Comparison of ENCODE assay signal across 13 cellular contexts in the genomic region with DNA sequence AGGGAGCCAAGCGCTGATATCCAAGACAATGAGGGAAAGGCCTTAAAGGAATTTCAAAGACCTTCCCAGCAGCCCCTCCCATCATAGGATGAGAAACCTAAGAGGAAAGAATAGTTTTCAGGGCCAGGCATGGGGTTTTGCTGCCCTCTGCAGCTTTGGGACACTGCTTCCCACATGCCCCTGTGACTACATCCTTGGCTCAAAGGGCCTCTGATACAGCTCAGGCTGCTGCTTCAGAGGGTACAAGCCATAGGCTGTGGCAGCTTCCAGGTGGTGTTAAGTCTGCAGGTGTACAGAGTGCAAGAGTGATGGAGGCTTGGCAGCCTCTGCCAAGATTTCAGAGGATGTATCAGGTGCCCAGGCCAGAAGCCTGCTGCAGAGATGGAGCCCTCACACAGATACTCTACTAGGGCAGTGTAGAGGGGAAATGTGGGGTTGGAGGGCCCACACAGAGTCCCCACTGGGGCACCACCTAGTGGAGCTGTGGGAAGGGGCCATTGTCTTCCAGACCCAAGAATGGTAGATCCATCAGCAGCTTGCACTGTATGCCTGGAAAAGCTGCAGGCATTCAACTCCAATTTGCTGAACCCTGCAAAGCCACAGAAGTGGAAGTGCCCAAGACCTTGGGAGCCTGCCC.
DNase-seq lines count a peak whose midpoint lies in the region; ATAC-seq and TF ChIP-seq lines count a peak whose summit lies in the region.
"Had no signal": no experiment of that assay in that cellular context is flagged by ENCODE, and none has a peak within 500 bp of the region (broad histone marks: within the 10 kb centered on the region; RNA-seq: fewer than 3 reads in every experiment).

No MANE protein-coding gene starts in this region.

- 82 to 100% methylated on average over 1 of the region's 1 CpG for WGBS in esophagus squamous epithelium, 2 donors

- H3K36me3 ChIP-seq in cardiac muscle cell = no peaks in the 10 kb centered on the region
- H3K36me3 ChIP-seq in esophagus squamous epithelium = peaks cover 0 to 6% (median 0%) of the 10 kb centered on the region in 3 donors
- H3K36me3 ChIP-seq: sigmoid colon, thyroid gland had no signal

- H3K27ac ChIP-seq in cardiac muscle cell (no peak overlapping the region), substantia nigra (ENCODE audit: low read depth, low read length, poor library complexity, severe bottlenecking) (no peak overlapping the region), esophagus squamous epithelium (no peak overlapping the region)
- H3K27ac ChIP-seq: sigmoid colon, thyroid gland had no signal

- peak in 1 of 2 donors; percentile 50 for DNase-seq in cardiac muscle cell (ENCODE audit: low read depth in 1 of 2, low spot score in 1 of 2)
- no peak for DNase-seq in Right ventricle myocardium inferior (ENCODE audit: missing footprints)
- DNase-seq in RPMI8226 = peak; percentile 16
- DNase-seq in fibroblast of the aortic adventitia (ENCODE audit: low read depth) = peak; percentile 73
- no peak for DNase-seq in stimulated activated naive CD8-positive, alpha-beta T cell treated with anti-CD3 and anti-CD28 coated beads, Interleukin-15, amount 100 ng/mL, for 72 hours
- DNase-seq in substantia nigra (lab: John Stamatoyannopoulos, UW) = no peak
- no peak for DNase-seq in esophagus squamous epithelium (lab: John Stamatoyannopoulos, UW)
- DNase-seq: activated CD8-positive, alpha-beta memory T cell treated with anti-CD3 and anti-CD28 coated beads, Interleukin-2, amount 10 ng/mL, durations not matched to agents 7 days and 5 days; NCI-H1694 treated with DMSO at 0.1 percent for 48 hours; sigmoid colon; thyroid gland had no signal

- peak; percentile 24 for TF ChIP-seq CTCF in cardiac muscle cell (IDR thresholded peaks at IDR 0.05; ENCODE audit: low read depth, low read length)
- peak; percentile 42 for TF ChIP-seq CTCF in fibroblast of the aortic adventitia (IDR thresholded peaks at IDR 0.05; ENCODE audit: insufficient read depth, low read length)
- peak in 1 of 6 experiments; percentile 5 for TF ChIP-seq CTCF in esophagus squamous epithelium (IDR thresholded peaks at IDR 0.05)

- ATAC-seq in Right ventricle myocardium inferior = no peak
- ATAC-seq in stimulated activated naive CD8-positive, alpha-beta T cell treated with anti-CD3 and anti-CD28 coated beads, Interleukin-15, amount 100 ng/mL, for 72 hours = peak; percentile 15
- ATAC-seq in GM21515 (IDR thresholded peaks at IDR 0.05; ENCODE audit: unreplicated experiment) = no peak
- ATAC-seq: activated CD8-positive, alpha-beta memory T cell treated with anti-CD3 and anti-CD28 coated beads, Interleukin-2, amount 10 ng/mL, durations not matched to agents 7 days and 5 days had no signal

- H3K9me3 ChIP-seq in cardiac muscle cell (ENCODE audit: low read depth) = no peaks in the 10 kb centered on the region
- H3K9me3 ChIP-seq in esophagus squamous epithelium = no peaks in the 10 kb centered on the region
- H3K9me3 ChIP-seq: sigmoid colon, thyroid gland had no signal

- intact Hi-C loops in Right ventricle myocardium inferior (cut with DNase I) (no loop called here), esophagus squamous epithelium (cut with DNase I) (no loop called here)

- no peak overlapping the region for H3K4me3 Mint-ChIP-seq in stimulated activated naive CD8-positive, alpha-beta T cell treated with anti-CD3 and anti-CD28 coated beads, Interleukin-15, amount 100 ng/mL, for 72 hours
- H3K4me3 Mint-ChIP-seq: activated CD8-positive, alpha-beta memory T cell treated with anti-CD3 and anti-CD28 coated beads, Interleukin-2, amount 10 ng/mL, durations not matched to agents 7 days and 5 days; T-helper 1 cell treated with Interleukin-12 subunit alpha and Interleukin-12 subunit beta and Interleukin-4 antibody, amounts not matched to agents 30 μg/mL and 1 μg/mL, for 36 hours had no signal

- H3K4me3 ChIP-seq in cardiac muscle cell (no peak overlapping the region), fibroblast of the aortic adventitia (ENCODE audit: low read depth, low read length) (no peak overlapping the region), esophagus squamous epithelium (no peak overlapping the region)
- H3K4me3 ChIP-seq: sigmoid colon, thyroid gland had no signal

- H3K27me3 ChIP-seq in cardiac muscle cell (no peaks in the 10 kb centered on the region), esophagus squamous epithelium (no peaks in the 10 kb centered on the region)
- H3K27me3 ChIP-seq: sigmoid colon, thyroid gland had no signal

- H3K27me3 Mint-ChIP-seq in stimulated activated naive CD8-positive, alpha-beta T cell treated with anti-CD3 and anti-CD28 coated beads, Interleukin-15, amount 100 ng/mL, for 72 hours = no peaks in the 10 kb centered on the region

- peaks cover 20% of the 10 kb centered on the region for H3K4me1 ChIP-seq in cardiac muscle cell (ENCODE audit: low read depth)
- H3K4me1 ChIP-seq in esophagus squamous epithelium = peaks cover 9 to 25% (median 15%) of the 10 kb centered on the region in 3 donors

- peaks cover 36% of the 10 kb centered on the region for H3K4me1 Mint-ChIP-seq in stimulated activated naive CD8-positive, alpha-beta T cell treated with anti-CD3 and anti-CD28 coated beads, Interleukin-15, amount 100 ng/mL, for 72 hours

- no peak overlapping the region for H3K27ac Mint-ChIP-seq in stimulated activated naive CD8-positive, alpha-beta T cell treated with anti-CD3 and anti-CD28 coated beads, Interleukin-15, amount 100 ng/mL, for 72 hours
- H3K27ac Mint-ChIP-seq: activated CD8-positive, alpha-beta memory T cell treated with anti-CD3 and anti-CD28 coated beads, Interleukin-2, amount 10 ng/mL, durations not matched to agents 7 days and 5 days; T-helper 1 cell treated with Interleukin-12 subunit alpha and Interleukin-12 subunit beta and Interleukin-4 antibody, amounts not matched to agents 30 μg/mL and 1 μg/mL, for 36 hours had no signal

- no peak for TF ChIP-seq POLR2A in esophagus squamous epithelium (IDR thresholded peaks at IDR 0.05)

- H3K9me3 Mint-ChIP-seq in stimulated activated naive CD8-positive, alpha-beta T cell treated with anti-CD3 and anti-CD28 coated beads, Interleukin-15, amount 100 ng/mL, for 72 hours = no peaks in the 10 kb centered on the region

Comparison
In these comparisons a context has a peak if more than half of its experiments do, and no peak if none do; other contexts are left out.
1. DNase-seq: peak in RPMI8226 (single experiment) and fibroblast of the aortic adventitia (single experiment); none in Right ventricle myocardium inferior (single experiment), stimulated activated naive CD8-positive, alpha-beta T cell treated with anti-CD3 and anti-CD28 coated beads, Interleukin-15, amount 100 ng/mL, for 72 hours (0 of 2), substantia nigra (0 of 49) and esophagus squamous epithelium (single experiment).